ENCODE assay signal across 2 cellular contexts in the genomic region with DNA sequence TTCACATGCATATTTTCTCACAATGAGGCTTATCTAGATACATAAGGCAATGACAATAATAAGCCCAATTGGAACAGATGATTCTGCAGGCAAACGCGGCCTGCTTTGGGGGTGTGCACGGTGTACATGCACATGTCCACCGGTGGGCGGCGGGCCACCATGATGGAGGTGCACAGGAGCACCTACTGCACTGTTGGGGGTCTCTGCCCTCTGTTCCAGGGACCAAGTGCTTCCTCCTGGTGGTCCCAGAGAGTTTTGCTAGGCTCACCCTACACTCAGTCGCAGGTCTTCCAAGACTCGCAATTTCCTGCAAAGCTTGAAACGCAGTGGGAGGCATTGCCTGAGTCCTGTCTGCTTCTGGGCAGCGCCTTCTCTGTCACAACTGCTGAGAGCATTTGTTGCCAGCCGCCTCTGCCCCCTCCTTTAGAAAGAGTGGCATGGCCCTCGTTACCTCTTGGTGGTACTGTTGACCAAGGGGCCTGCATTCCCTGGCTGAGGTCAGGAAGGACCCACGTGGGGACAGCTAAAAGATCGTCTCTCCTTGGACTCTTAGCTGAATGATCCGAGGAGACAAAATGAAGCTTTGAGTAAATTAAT.
TF ChIP-seq lines count a peak whose summit lies in the region.

No MANE protein-coding gene starts in this region.

TF ChIP-seq in SK-N-SH, 30 proteins besides CTCF, POLR2A, EP300 and RAD21 (continued from another document):
- TF ChIP-seq RFX5 (IDR thresholded peaks at IDR 0.05; ENCODE audit: low read length) (no peak), GABPA (IDR thresholded peaks at IDR 0.05; ENCODE audit: low read depth) (no peak), MXI1 (IDR thresholded peaks at IDR 0.05; ENCODE audit: low read depth, low read length) (no peak), FOSL2 (IDR thresholded peaks at IDR 0.05; ENCODE audit: borderline replicate concordance, low read depth) (no peak), MEF2A (IDR thresholded peaks at IDR 0.05; ENCODE audit: borderline replicate concordance, low read depth) (no peak)

TF ChIP-seq in SK-N-SH treated with all-trans-retinoic acid at 6 μM for 48 hours, 23 proteins besides CTCF, POLR2A, EP300 and RAD21 (continued from another document):
- no peak for TF ChIP-seq CREB5 (CRISPR knock-in tag; IDR thresholded peaks at IDR 0.05; ENCODE audit: low read depth)
- no peak for TF ChIP-seq RARB (CRISPR knock-in tag; IDR thresholded peaks at IDR 0.05)
- no peak for TF ChIP-seq ZNF8 (CRISPR knock-in tag; IDR thresholded peaks at IDR 0.05)
- TF ChIP-seq GLIS3 (CRISPR knock-in tag; IDR thresholded peaks at IDR 0.05) = no peak
- TF ChIP-seq, protein P1, sequence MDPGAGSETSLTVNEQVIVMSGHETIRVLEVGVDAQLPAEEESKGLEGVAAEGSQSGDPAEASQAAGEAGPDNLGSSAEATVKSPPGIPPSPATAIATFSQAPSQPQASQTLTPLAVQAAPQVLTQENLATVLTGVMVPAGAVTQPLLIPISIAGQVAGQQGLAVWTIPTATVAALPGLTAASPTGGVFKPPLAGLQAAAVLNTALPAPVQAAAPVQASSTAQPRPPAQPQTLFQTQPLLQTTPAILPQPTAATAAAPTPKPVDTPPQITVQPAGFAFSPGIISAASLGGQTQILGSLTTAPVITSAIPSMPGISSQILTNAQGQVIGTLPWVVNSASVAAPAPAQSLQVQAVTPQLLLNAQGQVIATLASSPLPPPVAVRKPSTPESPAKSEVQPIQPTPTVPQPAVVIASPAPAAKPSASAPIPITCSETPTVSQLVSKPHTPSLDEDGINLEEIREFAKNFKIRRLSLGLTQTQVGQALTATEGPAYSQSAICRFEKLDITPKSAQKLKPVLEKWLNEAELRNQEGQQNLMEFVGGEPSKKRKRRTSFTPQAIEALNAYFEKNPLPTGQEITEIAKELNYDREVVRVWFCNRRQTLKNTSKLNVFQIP (CRISPR knock-in tag; IDR thresholded peaks at IDR 0.05; ENCODE audit: borderline replicate concordance, low read depth) = no peak
- no peak for TF ChIP-seq TOX (CRISPR knock-in tag; IDR thresholded peaks at IDR 0.05; ENCODE audit: borderline replicate concordance)
- TF ChIP-seq SNAI2 (CRISPR knock-in tag; IDR thresholded peaks at IDR 0.05) = no peak
- TF ChIP-seq OSR1 (CRISPR knock-in tag; IDR thresholded peaks at IDR 0.05) = no peak
- TF ChIP-seq, protein P2, sequence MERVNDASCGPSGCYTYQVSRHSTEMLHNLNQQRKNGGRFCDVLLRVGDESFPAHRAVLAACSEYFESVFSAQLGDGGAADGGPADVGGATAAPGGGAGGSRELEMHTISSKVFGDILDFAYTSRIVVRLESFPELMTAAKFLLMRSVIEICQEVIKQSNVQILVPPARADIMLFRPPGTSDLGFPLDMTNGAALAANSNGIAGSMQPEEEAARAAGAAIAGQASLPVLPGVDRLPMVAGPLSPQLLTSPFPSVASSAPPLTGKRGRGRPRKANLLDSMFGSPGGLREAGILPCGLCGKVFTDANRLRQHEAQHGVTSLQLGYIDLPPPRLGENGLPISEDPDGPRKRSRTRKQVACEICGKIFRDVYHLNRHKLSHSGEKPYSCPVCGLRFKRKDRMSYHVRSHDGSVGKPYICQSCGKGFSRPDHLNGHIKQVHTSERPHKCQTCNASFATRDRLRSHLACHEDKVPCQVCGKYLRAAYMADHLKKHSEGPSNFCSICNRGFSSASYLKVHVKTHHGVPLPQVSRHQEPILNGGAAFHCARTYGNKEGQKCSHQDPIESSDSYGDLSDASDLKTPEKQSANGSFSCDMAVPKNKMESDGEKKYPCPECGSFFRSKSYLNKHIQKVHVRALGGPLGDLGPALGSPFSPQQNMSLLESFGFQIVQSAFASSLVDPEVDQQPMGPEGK (CRISPR knock-in tag; IDR thresholded peaks at IDR 0.05; ENCODE audit: borderline replicate concordance) = no peak
- no peak for TF ChIP-seq TSHZ2 (CRISPR knock-in tag; IDR thresholded peaks at IDR 0.05)
- no peak for TF ChIP-seq PPARA (CRISPR knock-in tag; IDR thresholded peaks at IDR 0.05; ENCODE audit: borderline replicate concordance)
TF ChIP-seq in SK-N-SH treated with all-trans-retinoic acid at 6 μM for 48 hours: peak in this region for 0.
